In genomic region chr16:14339694-14340093, GRCh38 we compare ENCODE assay signal across 17 cellular contexts.
DNase-seq lines count a peak whose midpoint lies in the region; ATAC-seq and TF ChIP-seq lines count a peak whose summit lies in the region.
"Had no signal": no experiment of that assay in that cellular context is flagged by ENCODE, and none has a peak within 500 bp of the region (broad histone marks: within the 10 kb centered on the region; RNA-seq: fewer than 3 reads in every experiment).

No MANE protein-coding gene starts in this region.

- intact Hi-C loops in right lobe of liver (cut with DNase I), result no loop called here
- intact Hi-C loops in posterior cingulate gyrus (cut with DNase I), result no loop called here

- in situ Hi-C loops in SK-MEL-5 (cut with HindIII; ENCODE audit: low pct_unique_long_range_greater_than_20kb, low sequenced_read_pairs), result no loop called here

- H3K9me3 ChIP-seq in right lobe of liver, result no peaks in the 10 kb centered on the region
- peaks cover 3% of the 10 kb centered on the region; the same call in 1 of the 2 replicates for H3K9me3 ChIP-seq in SJCRH30 (replicated peaks)
- H3K9me3 ChIP-seq: Caco-2 had no signal

- peak; percentile 10 for DNase-seq in SK-MEL-5 (ENCODE audit: low read depth, low spot score)
- DNase-seq in kidney tubule cell (ENCODE audit: low spot score), result peak; percentile 35
- DNase-seq in right lobe of liver, result no peak
- DNase-seq in posterior cingulate gyrus, result no peak
- DNase-seq in SJCRH30, result no peak
- no peak for DNase-seq in NK-92 treated with Interleukin-12 subunit alpha and Interleukin-12 subunit beta, amount 100 ng/mL, for 24 hours (lab: John Stamatoyannopoulos, UW)
- DNase-seq: CD4-positive, CD25-positive, alpha-beta regulatory T cell; CD8-positive, alpha-beta T cell; DMS153; DND-41; GM23248; H7; HCEC 1CT had no signal

- H3K4me1 ChIP-seq in right lobe of liver (peaks cover 0 to 33% (median 7%) of the 10 kb centered on the region in 4 donors), SJCRH30 (no peaks in the 10 kb centered on the region)
- H3K4me1 ChIP-seq: Caco-2 had no signal

- H3K27ac ChIP-seq in right lobe of liver (no peak overlapping the region), SJCRH30 (no peak overlapping the region)
- H3K27ac ChIP-seq: 22Rv1, BLaER1, C4-2B, GM23248 had no signal

- no peak for TF ChIP-seq CTCF in right lobe of liver (IDR thresholded peaks at IDR 0.05)

- ATAC-seq in right lobe of liver, result peak in 3 of 4 donors; percentile 2 to 25 (median 2)
- ATAC-seq: CD8-positive, alpha-beta T cell had no signal

- no peak for TF ChIP-seq POLR2A in right lobe of liver (IDR thresholded peaks at IDR 0.05)

- H3K36me3 ChIP-seq in right lobe of liver (no peaks in the 10 kb centered on the region), SJCRH30 (no peaks in the 10 kb centered on the region)
- H3K36me3 ChIP-seq: BLaER1 had no signal

- WGBS in right lobe of liver (ENCODE audit: insufficient coverage, low coverage, low lambda C conversion rate, missing lambda C conversion rate), result 20% methylated on average over 2 of the region's 2 CpGs

- H3K4me3 ChIP-seq in right lobe of liver, result no peak overlapping the region
- H3K4me3 ChIP-seq in SJCRH30, result no peak overlapping the region
- H3K4me3 ChIP-seq: BLaER1, GM23248 had no signal

- no peaks in the 10 kb centered on the region for H3K27me3 ChIP-seq in right lobe of liver
- no peaks in the 10 kb centered on the region for H3K27me3 ChIP-seq in SJCRH30
- H3K27me3 ChIP-seq: BLaER1 had no signal

Comparison
In these comparisons a context has a peak if more than half of its experiments do, and no peak if none do; other contexts are left out.
1. DNase-seq: peak in SK-MEL-5 (single experiment) and kidney tubule cell (single experiment); none in right lobe of liver (0 of 3), posterior cingulate gyrus (0 of 10), SJCRH30 (0 of 2) and NK-92 treated with Interleukin-12 subunit alpha and Interleukin-12 subunit beta, amount 100 ng/mL, for 24 hours (single experiment).